8 cellular contexts compared by ENCODE assay signal in the genomic region with DNA sequence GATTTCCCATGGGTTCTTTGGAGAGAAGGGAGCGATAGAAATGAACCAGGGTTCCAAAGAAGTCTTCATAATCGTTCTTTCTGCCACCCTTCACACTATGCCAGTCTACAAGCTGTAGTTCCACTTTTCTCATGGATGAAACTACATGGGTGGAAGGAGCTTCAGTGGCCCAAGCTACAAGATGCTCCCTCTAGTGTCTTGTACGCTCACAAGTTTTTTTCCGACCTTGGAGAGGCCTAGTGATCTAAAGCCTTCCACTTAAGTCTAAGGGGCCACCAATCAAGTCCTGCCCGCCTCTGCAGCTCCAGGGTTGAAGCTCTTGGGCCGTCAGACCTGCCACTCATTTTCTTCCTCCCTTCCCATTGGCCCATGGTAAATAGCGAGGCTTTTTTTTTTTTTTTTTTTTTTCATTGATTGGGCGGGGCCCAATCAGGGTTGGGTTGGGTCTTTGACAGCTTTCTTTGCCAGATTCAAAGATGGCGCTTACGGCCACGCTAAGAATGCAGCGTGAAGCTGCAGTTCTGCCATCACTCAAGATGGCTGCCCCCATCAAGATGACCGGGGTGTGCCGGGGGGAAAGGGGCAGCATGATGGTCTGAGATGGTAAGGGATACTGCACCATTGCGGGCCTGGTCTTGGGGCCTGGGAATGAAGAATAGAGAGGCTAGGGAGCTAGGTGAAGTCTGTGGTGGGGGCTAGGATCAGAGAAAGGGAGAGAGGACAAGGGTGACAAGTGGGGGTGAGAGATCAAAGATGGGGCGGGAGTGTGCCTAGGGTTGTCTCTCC.
DNase-seq lines count a peak whose midpoint lies in the region; ATAC-seq lines count a peak whose summit lies in the region.

Gene TOMM40L (plus strand): TSS at position 527 of the 786 bp plus-strand sequence. CDS start 430 bp downstream, outside the sequence.

- peak; percentile 99 for DNase-seq in AML-193 (lab: John Stamatoyannopoulos, UW)
- DNase-seq in NCI-H345 treated with DMSO at 0.1 percent for 48 hours (lab: John Stamatoyannopoulos, UW; ENCODE audit: unreplicated experiment): peak; percentile 85
- DNase-seq in activated CD4-positive, CD25-positive, alpha-beta regulatory T cell treated with anti-CD3 and anti-CD28 coated beads, Interleukin-2, amount 50 U/mL, for 16 hours (ENCODE audit: low read depth, low spot score): peak; percentile 82
- peak; percentile 63 to 99 for DNase-seq in cerebellar nuclear complex (lab: John Stamatoyannopoulos, UW)
- DNase-seq in islet precursor cell: peak; percentile 98
- peak; percentile 82 to 87 (median 86) for DNase-seq in stimulated activated CD4-positive, alpha-beta T cell treated with anti-CD3 and anti-CD28 coated beads, Interleukin-12 subunit alpha, Interleukin-12 subunit beta, amount 100 ng/mL, for 48 hours (ENCODE audit: low read depth in 2 of 3, low spot score in 1 of 3)

- peak; percentile 96 for ATAC-seq in GM19025 (IDR thresholded peaks at IDR 0.05; ENCODE audit: low read depth, unreplicated experiment)
- ATAC-seq in HG03342 (IDR thresholded peaks at IDR 0.05; ENCODE audit: unreplicated experiment): peak; percentile 96

Comparison
In these comparisons a context has a peak if more than half of its experiments do, and no peak if none do; other contexts are left out.
1. Peak in every context shown above with its lines: DNase-seq and ATAC-seq.